Comparison of ENCODE assay signal across 1 cellular context in the genomic region with DNA sequence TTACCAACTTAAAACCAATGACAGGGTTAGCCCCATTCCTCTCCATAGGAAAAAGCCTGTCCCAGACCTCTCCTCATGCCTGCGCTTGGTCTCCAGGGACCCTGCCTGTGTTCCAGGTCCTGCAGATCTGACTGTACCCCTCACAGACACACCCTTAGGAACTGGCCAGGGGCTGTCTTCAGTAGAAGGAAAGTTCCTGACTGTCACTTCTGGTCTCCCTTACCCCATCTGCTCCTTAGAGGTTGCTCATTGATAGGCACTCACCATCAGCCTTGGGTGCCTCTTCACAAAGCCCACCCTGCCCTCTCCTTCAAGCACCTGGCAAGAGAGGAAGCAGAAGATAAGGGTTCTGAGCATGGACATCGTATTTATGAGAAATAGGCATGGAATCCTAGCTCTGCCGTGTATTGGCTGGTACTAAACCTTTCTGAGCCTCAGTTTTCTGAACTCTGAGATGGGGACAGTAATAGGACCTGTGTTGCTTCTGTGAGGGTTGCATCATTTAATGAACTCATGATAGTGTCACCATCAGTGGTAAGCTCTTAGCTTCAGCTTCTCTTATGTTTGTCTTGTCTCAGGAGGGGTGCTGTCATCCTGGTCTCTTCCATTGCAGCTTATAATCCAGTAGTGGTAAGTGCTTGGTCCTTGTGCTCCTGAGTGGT.
TF ChIP-seq lines count a peak whose summit lies in the region.

No MANE protein-coding gene starts in this region.

TF ChIP-seq in K562, 482 proteins besides CTCF, POLR2A, EP300 and RAD21 (continued from another document):
- TF ChIP-seq ATF3 (IDR thresholded peaks at IDR 0.05) (0 out of 2 replicates have a peak, but pooled peaks have one; percentile 38), ATF3 (CRISPR knock-in tag; conservative IDR thresholded peaks at IDR 0.05) (no peak), POLR2B (IDR thresholded peaks at IDR 0.05; ENCODE audit: low read depth, partially characterized antibody) (no peak)
TF ChIP-seq in K562: peak in this region for 2.
